ENCODE assay signal across 8 cellular contexts in the genomic region with DNA sequence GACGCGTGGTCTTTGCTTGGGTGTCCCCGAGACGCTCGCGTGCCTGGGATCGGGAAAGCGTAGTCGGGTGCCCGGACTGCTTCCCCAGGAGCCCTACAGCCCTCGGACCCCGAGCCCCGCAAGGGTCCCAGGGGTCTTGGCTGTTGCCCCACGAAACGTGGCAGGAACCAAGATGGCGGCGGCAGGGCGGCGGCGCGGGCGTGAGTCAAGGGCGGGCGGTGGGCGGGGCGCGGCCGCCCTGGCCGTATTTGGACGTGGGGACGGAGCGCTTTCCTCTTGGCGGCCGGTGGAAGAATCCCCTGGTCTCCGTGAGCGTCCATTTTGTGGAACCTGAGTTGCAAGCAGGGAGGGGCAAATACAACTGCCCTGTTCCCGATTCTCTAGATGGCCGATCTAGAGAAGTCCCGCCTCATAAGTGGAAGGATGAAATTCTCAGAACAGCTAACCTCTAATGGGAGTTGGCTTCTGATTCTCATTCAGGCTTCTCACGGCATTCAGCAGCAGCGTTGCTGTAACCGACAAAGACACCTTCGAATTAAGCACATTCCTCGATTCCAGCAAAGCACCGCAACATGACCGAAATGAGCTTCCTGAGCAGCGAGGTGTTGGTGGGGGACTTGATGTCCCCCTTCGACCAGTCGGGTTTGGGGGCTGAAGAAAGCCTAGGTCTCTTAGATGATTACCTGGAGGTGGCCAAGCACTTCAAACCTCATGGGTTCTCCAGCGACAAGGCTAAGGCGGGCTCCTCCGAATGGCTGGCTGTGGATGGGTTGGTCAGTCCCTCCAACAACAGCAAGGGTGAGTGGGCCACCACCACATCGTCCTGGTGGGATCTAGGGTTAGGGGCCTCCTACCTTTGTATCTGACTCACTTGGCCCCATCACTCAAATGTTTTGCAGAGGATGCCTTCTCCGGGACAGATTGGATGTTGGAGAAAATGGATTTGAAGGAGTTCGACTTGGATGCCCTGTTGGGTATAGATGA. TPM values are rescaled to one million over a fixed set of nuclear protein-coding genes. Genes with fewer than 3 reads are reported as not detected.
DNase-seq lines count a peak whose midpoint lies in the region; ATAC-seq and TF ChIP-seq lines count a peak whose summit lies in the region.

No MANE protein-coding gene starts in this region.

- no peaks in the 10 kb centered on the region for H3K9me2 ChIP-seq in SU-DHL-6 (replicated peaks; ENCODE audit: insufficient read depth, low read length)

- ATAC-seq in GM19023 (IDR thresholded peaks at IDR 0.05; ENCODE audit: unreplicated experiment) = peak; percentile 17
- peak; percentile 15 for ATAC-seq in HG03520 (IDR thresholded peaks at IDR 0.05; ENCODE audit: unreplicated experiment)
- ATAC-seq in heart left ventricle = peak; percentile 18 to 66 (median 58)

- peaks cover 39% of the 10 kb centered on the region for H3K36me3 Mint-ChIP-seq in progenitor cell of endocrine pancreas (ENCODE audit: insufficient read depth)

- peak overlapping the region; percentile 99 for H3K27ac Mint-ChIP-seq in progenitor cell of endocrine pancreas

- H3K4me1 Mint-ChIP-seq in progenitor cell of endocrine pancreas (ENCODE audit: low read depth) = peaks cover 36% of the 10 kb centered on the region

- H3K27me3 Mint-ChIP-seq in progenitor cell of endocrine pancreas = no peaks in the 10 kb centered on the region

- H3K36me3 ChIP-seq in SU-DHL-6 (ENCODE audit: low read length) = peaks cover 19% of the 10 kb centered on the region
- H3K36me3 ChIP-seq in heart left ventricle = peaks cover 9 to 64% (median 46%) of the 10 kb centered on the region in 9 donors

- 0 to 2% (median 2%) methylated on average over 49 to 55 of the region's 55 CpGs for WGBS in adipose tissue, 3 donors
- 1% methylated on average over 18 to 55 of the region's 55 CpGs for WGBS in heart left ventricle, 4 donors

- peak overlapping the region; percentile 99 for H3K9ac ChIP-seq in SU-DHL-6 (ENCODE audit: low read length)

- no peak for TF ChIP-seq CTCF in SU-DHL-6 (IDR thresholded peaks at IDR 0.05; ENCODE audit: insufficient read depth, low read length, poor library complexity, severe bottlenecking)
- TF ChIP-seq CTCF in heart left ventricle (IDR thresholded peaks at IDR 0.05) = no peak
- no peak for TF ChIP-seq CTCF in progenitor cell of endocrine pancreas (IDR thresholded peaks at IDR 0.05; ENCODE audit: unreplicated experiment)

- H3K4me3 Mint-ChIP-seq in progenitor cell of endocrine pancreas (ENCODE audit: low read depth) = peak overlapping the region; percentile 95

- peaks cover 0 to 64% (median 56%) of the 10 kb centered on the region in 12 donors for H3K4me1 ChIP-seq in heart left ventricle

- no peaks in the 10 kb centered on the region for H3K9me3 ChIP-seq in SU-DHL-6 (ENCODE audit: insufficient read depth, low read length)
- no peaks in the 10 kb centered on the region for H3K9me3 ChIP-seq in heart left ventricle

- H3K27ac ChIP-seq in SU-DHL-6 (ENCODE audit: low read depth, low read length) = peak overlapping the region; percentile 90
- peak overlapping the region; percentile 98 for H3K27ac ChIP-seq in adipose tissue (ENCODE audit: low read depth, low read length)
- peak overlapping the region; percentile 97 to 100 (median 100) for H3K27ac ChIP-seq in heart left ventricle

- intact Hi-C loops in heart left ventricle (cut with DNase I) = loop anchor here in 9 of 10 donors (1.0 to 10.0 kb wide), 15 partner anchors 18 to 814 kb away; a partner anchor contains a TSS

- TF ChIP-seq POLR2A in heart left ventricle (IDR thresholded peaks at IDR 0.05) = no peak

- H3K9me3 Mint-ChIP-seq in progenitor cell of endocrine pancreas (ENCODE audit: low read depth) = no peaks in the 10 kb centered on the region

- H3K4me2 ChIP-seq in SU-DHL-6 (ENCODE audit: low read depth, low read length, poor library complexity, severe bottlenecking) = peak overlapping the region; percentile 64

- H3F3A ChIP-seq in SU-DHL-6 (ENCODE audit: insufficient read depth) = peaks cover 78% of the 10 kb centered on the region

- no peaks in the 10 kb centered on the region for H3K27me3 ChIP-seq in SU-DHL-6 (ENCODE audit: low read length)
- no peaks in the 10 kb centered on the region for H3K27me3 ChIP-seq in heart left ventricle

- H3K4me3 ChIP-seq in SU-DHL-6 (ENCODE audit: insufficient read depth, low read length, poor library complexity, severe bottlenecking) = peak overlapping the region; percentile 87
- H3K4me3 ChIP-seq in heart left ventricle = peak overlapping the region; percentile 71 to 100 (median 96)

- no peak overlapping the region for H2AFZ ChIP-seq in SU-DHL-6 (ENCODE audit: low read depth, low read length, severe bottlenecking)

- DNase-seq in AML-193 (lab: John Stamatoyannopoulos, UW) (peak; percentile 53 to 59), heart left ventricle (peak; percentile 87 to 92 (median 89)), progenitor cell of endocrine pancreas (ENCODE audit: low spot score, unreplicated experiment) (peak; percentile 64), kidney glomerular epithelial cell (lab: John Stamatoyannopoulos, UW) (no peak)

- H3K79me2 ChIP-seq in SU-DHL-6 (ENCODE audit: insufficient read depth, low read length) = peaks cover 38% of the 10 kb centered on the region

- peaks cover 11% of the 10 kb centered on the region; the same call in 1 of the 2 replicates for H4K20me1 ChIP-seq in SU-DHL-6 (ENCODE audit: low read depth, low read length)

RNA-seq across cellular contexts. Expression of a gene that starts 0.8 kb away (rescaled TPM):
- 100 to 1,000 TPM; 454 to 688 (median 547) TPM for polyA plus RNA-seq in adipose tissue
- total RNA-seq in heart left ventricle = 100 to 1,000 TPM; 117 to 322 (median 168) TPM
- polyA plus RNA-seq in heart left ventricle = 100 to 1,000 TPM; 378 to 458 TPM
- 332 and 356 TPM in 2 replicates for total RNA-seq in progenitor cell of endocrine pancreas

RNA-seq across cellular contexts. Expression of a gene that starts 11.4 kb away (rescaled TPM):
- 100 to 1,000 TPM; 123 to 166 (median 153) TPM for polyA plus RNA-seq in adipose tissue
- 100 to 1,000 TPM in 2 of 9 donors, 10 to 100 TPM in 7; 33.2 to 108 (median 44.5) TPM for total RNA-seq in heart left ventricle
- 100 to 1,000 TPM; 154 to 220 TPM for polyA plus RNA-seq in heart left ventricle
- 45.2 and 48.2 TPM in 2 replicates for total RNA-seq in progenitor cell of endocrine pancreas

RNA-seq across cellular contexts. Expression of a gene that starts 19.1 kb away (rescaled TPM):
- polyA plus RNA-seq in adipose tissue (10 to 100 TPM in 1 of 3 donors, 1 to 10 TPM in 2; 7.8 to 25.7 (median 9.9) TPM), heart left ventricle (10 to 100 TPM in 1 of 2 donors, 1 to 10 TPM in 1; 6.5 to 22.3 TPM)
- total RNA-seq in heart left ventricle (10 to 100 TPM; 15.4 to 25.2 (median 18.7) TPM), progenitor cell of endocrine pancreas (30.5 and 32.4 TPM in 2 replicates)

RNA-seq across cellular contexts. Expression of a gene that starts 49.4 kb away (rescaled TPM):
- polyA plus RNA-seq in adipose tissue (under 1 TPM in 2 of 3 donors, not detected in 1; 0.08 to 0.13 TPM), heart left ventricle (under 1 TPM; 0.01 to 0.04 TPM)
- total RNA-seq in heart left ventricle (under 1 TPM in 3 of 9 donors, not detected in 6; 0.02 to 0.07 (median 0.04) TPM), progenitor cell of endocrine pancreas (0.24 and 0.41 TPM in 2 replicates)
